In genomic region chr2:18521084-18521483, GRCh38 we compare ENCODE assay signal across 1 cellular context.
TF ChIP-seq lines count a peak whose summit lies in the region.

No MANE protein-coding gene starts in this region.

TF ChIP-seq in SK-N-SH treated with all-trans-retinoic acid at 6 μM for 48 hours, 23 proteins besides CTCF, POLR2A, EP300 and RAD21 (continued from another document):
- TF ChIP-seq PATZ1 (CRISPR knock-in tag; IDR thresholded peaks at IDR 0.05; ENCODE audit: borderline replicate concordance) = no peak
- TF ChIP-seq CSDC2 (CRISPR knock-in tag; IDR thresholded peaks at IDR 0.05) = no peak
- TF ChIP-seq ZFP30 (CRISPR knock-in tag; IDR thresholded peaks at IDR 0.05) = no peak
- TF ChIP-seq RARB (CRISPR knock-in tag; IDR thresholded peaks at IDR 0.05) = no peak
- no peak for TF ChIP-seq ISL1 (CRISPR knock-in tag; IDR thresholded peaks at IDR 0.05)
- no peak for TF ChIP-seq SNAI2 (CRISPR knock-in tag; IDR thresholded peaks at IDR 0.05)
- TF ChIP-seq ZC3H10 (CRISPR knock-in tag; IDR thresholded peaks at IDR 0.05) = no peak
